In genomic region chr1:205710201-205711062, GRCh38 we compare ENCODE assay signal across 12 cellular contexts. TPM values are rescaled to one million over a fixed set of nuclear protein-coding genes. Genes with fewer than 3 reads are reported as not detected.
DNase-seq lines count a peak whose midpoint lies in the region; ATAC-seq, FAIRE-seq and TF ChIP-seq lines count a peak whose summit lies in the region.
"Had no signal": no experiment of that assay in that cellular context is flagged by ENCODE, and none has a peak within 500 bp of the region (broad histone marks: within the 10 kb centered on the region; RNA-seq: fewer than 3 reads in every experiment).

No MANE protein-coding gene starts in this region.

- H3K27ac ChIP-seq in VCaP (peak overlapping the region; percentile 89), HepG2 (ENCODE audit: extremely low read length, insufficient read depth, low read length) (peak overlapping the region; percentile 53), substantia nigra (ENCODE audit: low read depth, low read length, poor library complexity, severe bottlenecking) (peak overlapping the region; percentile 1), transverse colon (no peak overlapping the region)

- in situ Hi-C loops in HepG2 (cut with HindIII; ENCODE audit: extremely low pct_ligation_motif_present, low pct_unique_long_range_greater_than_20kb): no loop called here
- in situ Hi-C loops in transverse colon (cut with MboI; ENCODE audit: low pct_ligation_motif_present in 1 of 4, low pct_unique_long_range_greater_than_20kb in 1 of 4, low sequenced_read_pairs in 3 of 4): loop anchor here in 1 of 4 donors (10.0 kb wide), 1 partner anchor 56 kb away; no protein-coding TSS in a partner anchor

- intact Hi-C loops in HepG2 (cut with micrococcal nuclease; ENCODE audit: unreplicated experiment) (loop anchor here (1.0 to 2.0 kb wide), 3 partner anchors 38 to 118 kb away; no protein-coding TSS in a partner anchor), transverse colon (cut with DNase I; ENCODE audit: low total_unique reads) (no loop called here)

- peaks cover 0 to under 1% of the 10 kb centered on the region in 2 experiments; a peak in 1 of 5 replicates for H3K36me3 ChIP-seq in HepG2 (replicated peaks in 1 of 2; ENCODE audit: control insufficient read depth in 1 of 2, insufficient read depth in 2 of 2, low read length in 2 of 2)
- H3K36me3 ChIP-seq in transverse colon: no peaks in the 10 kb centered on the region

- no peak overlapping the region for H3K4me3 Mint-ChIP-seq in activated CD4-positive, alpha-beta T cell treated with anti-CD3 and anti-CD28 coated beads, Interleukin-2, amount 10 ng/mL, durations not matched to agents 7 days and 5 days
- H3K4me3 Mint-ChIP-seq: CD8-positive, alpha-beta T cell had no signal

- H3K27me3 Mint-ChIP-seq in activated CD4-positive, alpha-beta T cell treated with anti-CD3 and anti-CD28 coated beads, Interleukin-2, amount 10 ng/mL, durations not matched to agents 7 days and 5 days: no peaks in the 10 kb centered on the region

- H3K4me3 ChIP-seq in HepG2 (replicated peaks in 1 of 3; ENCODE audit: insufficient read depth in 1 of 3, low read depth in 2 of 3, low read length in 3 of 3) (no peak overlapping the region; a peak in 1 of 6 replicates), transverse colon (no peak overlapping the region)
- H3K4me3 ChIP-seq: PC-9 had no signal

- POLR2A ChIA-PET in activated CD4-positive, alpha-beta T cell treated with anti-CD3 and anti-CD28 coated beads, Interleukin-2, amount 10 ng/mL, durations not matched to agents 7 days and 5 days (lab: Charles Lee): no interaction called here
- POLR2A ChIA-PET in HepG2 (lab: Yijun Ruan, JAX): interaction anchor here (1.3 to 2.5 kb wide), 6 partner anchors 32 to 118 kb away, joined by 3 to 16 read pairs (median 6); partner anchors contain the start of genes ELK4 and SLC45A3

- no peak for TF ChIP-seq RAD21 in HepG2 (CRISPR knock-in tag; IDR thresholded peaks at IDR 0.05)

- peaks cover 19% of the 10 kb centered on the region for H3K4me1 Mint-ChIP-seq in activated CD4-positive, alpha-beta T cell treated with anti-CD3 and anti-CD28 coated beads, Interleukin-2, amount 10 ng/mL, durations not matched to agents 7 days and 5 days

- ATAC-seq in HepG2 (peak; percentile 17), HG02642 (IDR thresholded peaks at IDR 0.05; ENCODE audit: poor library complexity, unreplicated experiment) (no peak)

- peak overlapping the region; percentile 46 for H3K27ac Mint-ChIP-seq in activated CD4-positive, alpha-beta T cell treated with anti-CD3 and anti-CD28 coated beads, Interleukin-2, amount 10 ng/mL, durations not matched to agents 7 days and 5 days
- H3K27ac Mint-ChIP-seq: CD8-positive, alpha-beta T cell had no signal

- peak overlapping the region; percentile 28 for H3K4me2 ChIP-seq in HepG2 (ENCODE audit: low read depth, low read length)
- H3K4me2 ChIP-seq: PC-9 had no signal

- no peaks in the 10 kb centered on the region for H3K9me3 Mint-ChIP-seq in activated CD4-positive, alpha-beta T cell treated with anti-CD3 and anti-CD28 coated beads, Interleukin-2, amount 10 ng/mL, durations not matched to agents 7 days and 5 days
- H3K9me3 Mint-ChIP-seq: CD8-positive, alpha-beta T cell had no signal

- no peak; a peak in 1 of 4 replicates for TF ChIP-seq EP300 in HepG2 (IDR thresholded peaks at IDR 0.05; ENCODE audit: low read depth in 2 of 2, low read length in 2 of 2)
- no peak for TF ChIP-seq EP300 in HepG2 (CRISPR knock-in tag; IDR thresholded peaks at IDR 0.05; ENCODE audit: borderline replicate concordance)
- no peak for TF ChIP-seq EP300 in transverse colon (IDR thresholded peaks at IDR 0.05; ENCODE audit: low read depth)

- peaks cover 33% of the 10 kb centered on the region for H3K36me3 Mint-ChIP-seq in activated CD4-positive, alpha-beta T cell treated with anti-CD3 and anti-CD28 coated beads, Interleukin-2, amount 10 ng/mL, durations not matched to agents 7 days and 5 days (ENCODE audit: low read depth)

- CTCF ChIA-PET in activated CD4-positive, alpha-beta T cell treated with anti-CD3 and anti-CD28 coated beads, Interleukin-2, amount 10 ng/mL, durations not matched to agents 7 days and 5 days (lab: Charles Lee): interaction anchor here (0.9 to 3.6 kb wide), 15 partner anchors 15 to 272 kb away, joined by 3 to 25 read pairs (median 3); no protein-coding TSS in a partner anchor
- CTCF ChIA-PET in HepG2 (lab: Yijun Ruan, JAX; ENCODE audit: low intra/inter-chr PET ratio, low total read pairs): interaction anchor here (1.8 to 4.4 kb wide), 2 partner anchors 51 to 119 kb away, joined by 7 to 83 read pairs; no protein-coding TSS in a partner anchor

- H2AFZ ChIP-seq in HepG2 (ENCODE audit: low read length): no peak overlapping the region
- H2AFZ ChIP-seq: PC-9 had no signal

- H3K27me3 ChIP-seq in HepG2 (ENCODE audit: control insufficient read depth in 1 of 2, insufficient read depth in 2 of 2, low read length in 2 of 2) (no peaks in the 10 kb centered on the region), transverse colon (no peaks in the 10 kb centered on the region)

- TF ChIP-seq POLR2A in HepG2 (IDR thresholded peaks at IDR 0.05; ENCODE audit: insufficient read depth in 1 of 2, low read depth in 2 of 2, low read length in 2 of 2) (no peak), transverse colon (IDR thresholded peaks at IDR 0.05) (no peak)

- H3K9ac ChIP-seq in HepG2 (ENCODE audit: insufficient read depth, low read depth, low read length): no peak overlapping the region

- TF ChIP-seq CTCF in VCaP (conservative IDR thresholded peaks at IDR 0.05): no peak
- TF ChIP-seq CTCF in HepG2 (CRISPR knock-in tag; IDR thresholded peaks at IDR 0.05): no peak
- no peak for TF ChIP-seq CTCF in transverse colon (IDR thresholded peaks at IDR 0.05)

- no peaks in the 10 kb centered on the region for H3K79me2 ChIP-seq in HepG2 (ENCODE audit: insufficient read depth, low read length)

- H4K20me1 ChIP-seq in HepG2 (ENCODE audit: insufficient read depth, low read length): no peaks in the 10 kb centered on the region

- no TSS peak for BruUV-seq in HepG2 (replicated peaks; lab: Mats Ljungman, UMichigan)

- 0% methylated on average over 1 of the region's 1 CpG for WGBS in HepG2 (ENCODE audit: low lambda C conversion rate)
- WGBS in transverse colon (ENCODE audit: low coverage in 1 of 2), 2 donors: 42 to 71% methylated on average over 1 of the region's 1 CpG

- H3K9me3 ChIP-seq in HepG2 (ENCODE audit: low read length) (no peaks in the 10 kb centered on the region), transverse colon (no peaks in the 10 kb centered on the region)

- no peak for FAIRE-seq in HepG2 (lab: Jason Lieb, UNC)
- FAIRE-seq: H1 had no signal

- H3K4me1 ChIP-seq in HepG2 (ENCODE audit: insufficient read depth, low read length): peaks cover 85% of the 10 kb centered on the region
- H3K4me1 ChIP-seq in transverse colon: peaks cover 0 to 25% (median 10%) of the 10 kb centered on the region in 4 donors

- DNase-seq in activated CD4-positive, alpha-beta T cell treated with anti-CD3 and anti-CD28 coated beads, Interleukin-2, amount 10 ng/mL, durations not matched to agents 7 days and 5 days: no peak
- DNase-seq in activated CD4-positive, alpha-beta T cell treated with anti-CD3 and anti-CD28 coated beads for 48 hours: no peak
- DNase-seq in HepG2 (ENCODE audit: low spot score) (peak; percentile 34), substantia nigra (lab: John Stamatoyannopoulos, UW) (no peak), amygdala (lab: John Stamatoyannopoulos, UW) (no peak), transverse colon (no peak)
- DNase-seq: NCI-H524 treated with DMSO at 0.1 percent for 48 hours had no signal

RNA-seq across cellular contexts. Expression of gene SLC45A3, which starts 30.1 kb away (rescaled TPM):
- under 1 TPM in 1 of 2 experiments, not detected in 1; 0.08 TPM for total RNA-seq in activated CD4-positive, alpha-beta T cell treated with anti-CD3 and anti-CD28 coated beads, Interleukin-2, amount 10 ng/mL, durations not matched to agents 7 days and 5 days
- total RNA-seq in HepG2 (2016; rRNA removed; fragmentation: Illumina TruSeq; extraction: Trizol) (1.9 and 3.4 TPM in 2 replicates), transverse colon (10 to 100 TPM; 12.2 to 29.1 (median 17.0) TPM)
- total RNA-seq in HepG2 (2016; cell fraction: cytosol; rRNA removed; fragmentation: Illumina TruSeq; extraction: Trizol; ENCODE audit: low read depth): 0.97 and 1.2 TPM in 2 replicates
- total RNA-seq in HepG2 (2016; cell fraction: insoluble cytoplasmic fraction; rRNA removed; fragmentation: Illumina TruSeq; extraction: Trizol): 1.8 and 4.0 TPM in 2 replicates
- total RNA-seq in HepG2 (2016; cell fraction: membrane; rRNA removed; fragmentation: Illumina TruSeq; extraction: Trizol): 2.7 and 3.3 TPM in 2 replicates
- 2.3 and 3.7 TPM in 2 replicates for total RNA-seq in HepG2 (2016; cell fraction: nucleus; rRNA removed; fragmentation: Illumina TruSeq; extraction: Trizol)
- 4.1 and 7.3 TPM in 2 replicates for polyA plus RNA-seq in HepG2 (2011; rRNA removed)
- polyA plus RNA-seq in HepG2 (2011; cell fraction: cytosol; rRNA removed): 4.4 TPM in 2 replicates
- polyA plus RNA-seq in HepG2 (2011; cell fraction: nucleus; rRNA removed): 7.3 and 8.6 TPM in 2 replicates
- polyA plus RNA-seq in HepG2 (2012): 4.0 and 4.7 TPM in 2 replicates
- 0.65 and 0.73 TPM in 2 replicates for polyA plus RNA-seq in HepG2 (2016; cell fraction: cytosol; fragmentation: Illumina TruSeq; extraction: Trizol; ENCODE audit: low read depth)
- polyA plus RNA-seq in HepG2 (2016; cell fraction: insoluble cytoplasmic fraction; fragmentation: Illumina TruSeq; extraction: Trizol; ENCODE audit: low read depth): 2.0 and 2.1 TPM in 2 replicates
- 2.1 TPM in 2 replicates for polyA plus RNA-seq in HepG2 (2016; cell fraction: membrane; fragmentation: Illumina TruSeq; extraction: Trizol; ENCODE audit: low read depth)
- polyA plus RNA-seq in HepG2 (2016; cell fraction: nucleus; fragmentation: Illumina TruSeq; extraction: Trizol; ENCODE audit: insufficient read depth, low read depth): 5.1 and 6.0 TPM in 2 replicates
- 1.8 and 9.9 TPM in 2 replicates for polyA minus RNA-seq in HepG2 (2011; rRNA and poly(A)+ RNA removed; ENCODE audit: low replicate concordance)
- 3.3 and 3.4 TPM in 2 replicates for polyA minus RNA-seq in HepG2 (2011; cell fraction: cytosol; rRNA and poly(A)+ RNA removed)
- polyA minus RNA-seq in HepG2 (2011; cell fraction: nucleus; rRNA and poly(A)+ RNA removed): 2.5 and 2.7 TPM in 2 replicates

RNA-seq across cellular contexts. Expression of gene NUCKS1, which starts 39.5 kb away (rescaled TPM):
- 100 to 1,000 TPM; 218 TPM for total RNA-seq in activated CD4-positive, alpha-beta T cell treated with anti-CD3 and anti-CD28 coated beads, Interleukin-2, amount 10 ng/mL, durations not matched to agents 7 days and 5 days
- total RNA-seq in HepG2 (2016; rRNA removed; fragmentation: Illumina TruSeq; extraction: Trizol) (117 and 194 TPM in 2 replicates), transverse colon (10 to 100 TPM; 21.7 to 45.7 (median 35.1) TPM)
- total RNA-seq in HepG2 (2016; cell fraction: cytosol; rRNA removed; fragmentation: Illumina TruSeq; extraction: Trizol; ENCODE audit: low read depth): 10.3 and 15.8 TPM in 2 replicates
- total RNA-seq in HepG2 (2016; cell fraction: insoluble cytoplasmic fraction; rRNA removed; fragmentation: Illumina TruSeq; extraction: Trizol): 125 and 160 TPM in 2 replicates
- total RNA-seq in HepG2 (2016; cell fraction: membrane; rRNA removed; fragmentation: Illumina TruSeq; extraction: Trizol): 40.1 and 45.8 TPM in 2 replicates
- total RNA-seq in HepG2 (2016; cell fraction: nucleus; rRNA removed; fragmentation: Illumina TruSeq; extraction: Trizol): 67.8 and 73.8 TPM in 2 replicates
- polyA plus RNA-seq in HepG2 (2011; rRNA removed): 25.1 and 35.5 TPM in 2 replicates
- 14.2 and 24.0 TPM in 2 replicates for polyA plus RNA-seq in HepG2 (2011; cell fraction: cytosol; rRNA removed)
- polyA plus RNA-seq in HepG2 (2011; cell fraction: nucleus; rRNA removed): 8.7 and 10.8 TPM in 2 replicates
- polyA plus RNA-seq in HepG2 (2012): 32.7 and 70.0 TPM in 2 replicates
- 15.9 and 27.1 TPM in 2 replicates for polyA plus RNA-seq in HepG2 (2016; cell fraction: cytosol; fragmentation: Illumina TruSeq; extraction: Trizol; ENCODE audit: low read depth)
- 186 and 191 TPM in 2 replicates for polyA plus RNA-seq in HepG2 (2016; cell fraction: insoluble cytoplasmic fraction; fragmentation: Illumina TruSeq; extraction: Trizol; ENCODE audit: low read depth)
- polyA plus RNA-seq in HepG2 (2016; cell fraction: membrane; fragmentation: Illumina TruSeq; extraction: Trizol; ENCODE audit: low read depth): 54.3 and 56.5 TPM in 2 replicates
- 84.6 and 113 TPM in 2 replicates for polyA plus RNA-seq in HepG2 (2016; cell fraction: nucleus; fragmentation: Illumina TruSeq; extraction: Trizol; ENCODE audit: insufficient read depth, low read depth)
- 54.5 and 133 TPM in 2 replicates for polyA minus RNA-seq in HepG2 (2011; rRNA and poly(A)+ RNA removed; ENCODE audit: low replicate concordance)
- polyA minus RNA-seq in HepG2 (2011; cell fraction: cytosol; rRNA and poly(A)+ RNA removed): 45.1 and 46.0 TPM in 2 replicates
- polyA minus RNA-seq in HepG2 (2011; cell fraction: nucleus; rRNA and poly(A)+ RNA removed): 41.1 and 52.6 TPM in 2 replicates

Comparison
In these comparisons a context has a peak if more than half of its experiments do, and no peak if none do; other contexts are left out.
1. H3K27ac ChIP-seq: peak in VCaP (single experiment), HepG2 (single experiment) and substantia nigra (single experiment); none in transverse colon (0 of 4).